ENCODE assay signal across 8 cellular contexts in genomic region chr1:52928083-52928404, GRCh38. TPM values are rescaled to one million over a fixed set of nuclear protein-coding genes. Genes with fewer than 3 reads are reported as not detected.
DNase-seq lines count a peak whose midpoint lies in the region; ATAC-seq and TF ChIP-seq lines count a peak whose summit lies in the region.

No MANE protein-coding gene starts in this region.

- ATAC-seq in GM19395 (IDR thresholded peaks at IDR 0.05; ENCODE audit: unreplicated experiment) (peak; percentile 9), T-cell (replicated peaks in 1 of 4) (peak in 1 of 4 experiments; percentile 6), GM21390 (IDR thresholded peaks at IDR 0.05; ENCODE audit: unreplicated experiment) (no peak), HG03175 (IDR thresholded peaks at IDR 0.05; ENCODE audit: unreplicated experiment) (no peak), HG03139 (IDR thresholded peaks at IDR 0.05; ENCODE audit: unreplicated experiment) (no peak)

- no peaks in the 10 kb centered on the region for H3K36me3 Mint-ChIP-seq in T-cell
- H3K36me3 Mint-ChIP-seq in glutamatergic neuron (ENCODE audit: unreplicated experiment) = peaks cover 5% of the 10 kb centered on the region

- H3K27ac ChIP-seq in rectal smooth muscle tissue (ENCODE audit: low read depth, low read length) = no peak overlapping the region

- H3K36me3 ChIP-seq in rectal smooth muscle tissue (ENCODE audit: control insufficient read depth, insufficient read depth, low read length) = no peaks in the 10 kb centered on the region

- peak overlapping the region; percentile 90 for H3K9ac ChIP-seq in rectal smooth muscle tissue (ENCODE audit: low read length)

- no peak for TF ChIP-seq CTCF in glutamatergic neuron (IDR thresholded peaks at IDR 0.05; ENCODE audit: partially characterized antibody, unreplicated experiment)

- CTCF ChIA-PET in T-cell (lab: Charles Lee) = no interaction called here

- DNase-seq in T-cell (no peak), glutamatergic neuron (no peak), GOT3 (lab: John Stamatoyannopoulos, UW) (no peak)

- POLR2A ChIA-PET in T-cell (lab: Charles Lee) = no interaction called here

- no peaks in the 10 kb centered on the region for H3K27me3 ChIP-seq in rectal smooth muscle tissue (ENCODE audit: control insufficient read depth, insufficient read depth, low read length)

- H3K4me3 ChIP-seq in rectal smooth muscle tissue (ENCODE audit: low read length) = peak overlapping the region; percentile 66

- H3K27me3 Mint-ChIP-seq in T-cell (peaks cover 0 to 2% of the 10 kb centered on the region in 2 donors), glutamatergic neuron (ENCODE audit: unreplicated experiment) (peaks cover 5% of the 10 kb centered on the region)

- no peaks in the 10 kb centered on the region for H3K9me3 Mint-ChIP-seq in T-cell
- H3K9me3 Mint-ChIP-seq in glutamatergic neuron (ENCODE audit: unreplicated experiment) = peaks cover 2% of the 10 kb centered on the region

- peaks cover 7% of the 10 kb centered on the region for H3K4me1 ChIP-seq in rectal smooth muscle tissue (ENCODE audit: control insufficient read depth, insufficient read depth, low read length)

- peak overlapping the region; percentile 13 to 56 for H3K27ac Mint-ChIP-seq in T-cell
- H3K27ac Mint-ChIP-seq in glutamatergic neuron (ENCODE audit: unreplicated experiment) = peak overlapping the region; percentile 19

- H3K4me1 Mint-ChIP-seq in T-cell (peaks cover 23 to 27% (median 24%) of the 10 kb centered on the region in 3 donors), glutamatergic neuron (ENCODE audit: low read depth, unreplicated experiment) (peaks cover 6% of the 10 kb centered on the region)

- H3K4me3 Mint-ChIP-seq in T-cell (peak overlapping the region; percentile 84 to 96 (median 85)), glutamatergic neuron (ENCODE audit: unreplicated experiment) (peak overlapping the region; percentile 92)

RNA-seq across cellular contexts. Expression of gene SCP2, which starts 1.0 kb away (rescaled TPM):
- 10 to 100 TPM; 46.5 to 63.9 (median 51.8) TPM for total RNA-seq in T-cell
- 57.5 TPM for total RNA-seq in glutamatergic neuron (ENCODE audit: unreplicated experiment)

RNA-seq across cellular contexts. Expression of gene ECHDC2, which starts 6.5 kb away (rescaled TPM):
- total RNA-seq in T-cell = 100 to 1,000 TPM; 126 to 166 (median 146) TPM
- 32.4 TPM for total RNA-seq in glutamatergic neuron (ENCODE audit: unreplicated experiment)
